Comparison of ENCODE assay signal across 6 cellular contexts in genomic region chrX:8464530-8464929, GRCh38. TPM values are rescaled to one million over a fixed set of nuclear protein-coding genes. Genes with fewer than 3 reads are reported as not detected.
"Had no signal": no experiment of that assay in that cellular context is flagged by ENCODE, and none has a peak within 500 bp of the region (broad histone marks: within the 10 kb centered on the region; RNA-seq: fewer than 3 reads in every experiment).

Gene VCX3B, plus strand, starts transcription at chrX:8464830. Its CDS starts 621 bp downstream, at chrX:8465451.

RNA-seq across cellular contexts. Expression of gene VCX3B, which starts in this region (rescaled TPM):
- total RNA-seq: GM23248, GM23338, H1, H7, H9, HFFc6 had no signal
- polyA plus RNA-seq: GM23248, H1 had no signal
